In the genomic region with DNA sequence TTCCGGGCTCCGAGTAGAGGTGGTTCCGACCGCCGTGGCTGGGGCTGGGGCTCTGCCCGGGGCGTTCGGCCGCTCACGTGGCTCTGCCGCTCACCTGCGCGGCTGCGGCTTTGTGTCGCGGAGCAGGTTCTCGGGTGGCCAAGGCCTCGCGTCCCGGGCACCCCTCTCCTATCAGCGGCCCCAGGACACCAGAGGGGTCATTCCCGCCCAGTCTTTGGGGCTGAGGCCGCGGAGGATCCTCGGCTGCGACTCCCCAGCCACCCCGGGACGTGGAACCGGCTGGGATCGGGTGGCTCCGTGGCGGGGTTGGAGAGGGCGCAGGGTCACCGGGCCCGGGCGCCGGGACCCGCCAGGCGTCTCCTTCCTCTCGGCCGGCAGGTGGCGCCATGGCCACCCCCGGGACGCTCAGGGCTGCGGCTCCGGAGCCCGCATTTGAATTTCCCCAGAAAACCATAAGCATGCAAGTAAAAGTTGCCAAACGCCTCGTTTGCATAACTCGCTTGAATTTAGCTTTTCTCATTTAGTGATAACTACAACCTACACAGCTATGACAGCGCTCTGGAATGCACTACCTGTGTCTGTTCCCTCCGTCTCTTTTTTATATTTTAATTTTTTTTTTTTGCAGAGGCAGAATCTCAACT, we compare ENCODE assay signal across 8 cellular contexts. TPM values are rescaled to one million over a fixed set of nuclear protein-coding genes. Genes with fewer than 3 reads are reported as not detected.
A peak's percentile ranks its signal among the peaks of the same experiment; 100 is the strongest.
DNase-seq lines count a peak whose midpoint lies in the region; ATAC-seq and TF ChIP-seq lines count a peak whose summit lies in the region.

No MANE protein-coding gene starts in this region.

- H4K20me1 ChIP-seq in PC-3 (ENCODE audit: low read length): no peaks in the 10 kb centered on the region

- H3K4me3 ChIP-seq in PC-3 (ENCODE audit: low read length): peak overlapping the region; percentile 69
- peak overlapping the region; percentile 89 to 96 for H3K4me3 ChIP-seq in neuronal stem cell (ENCODE audit: low read length in 2 of 2)
- peak overlapping the region; percentile 55 to 79 for H3K4me3 ChIP-seq in stomach smooth muscle (ENCODE audit: low read length in 2 of 2)

- TF ChIP-seq CTCF in PC-3 (conservative IDR thresholded peaks at IDR 0.05; ENCODE audit: low read depth, low read length) (peak; percentile 81), foreskin keratinocyte (conservative IDR thresholded peaks at IDR 0.05) (peak; percentile 85)

- H3K14ac ChIP-seq in neuronal stem cell (ENCODE audit: low read length): peak overlapping the region; percentile 71

- H3K27ac ChIP-seq in PC-3 (ENCODE audit: low read length) (no peak overlapping the region), foreskin keratinocyte (no peak overlapping the region), neuronal stem cell (replicated peaks; ENCODE audit: low read length) (peak overlapping the region; percentile 64), stomach smooth muscle (ENCODE audit: low read length) (no peak overlapping the region)

- H3F3A ChIP-seq in PC-3 (ENCODE audit: low read length, unreplicated experiment): no peaks in the 10 kb centered on the region

- peak; percentile 73 for ATAC-seq in HG02798 (IDR thresholded peaks at IDR 0.05; ENCODE audit: poor library complexity, unreplicated experiment)
- peak; percentile 95 for ATAC-seq in PC-3
- peak; percentile 67 for ATAC-seq in foreskin keratinocyte
- no peak for ATAC-seq in GM18861 (IDR thresholded peaks at IDR 0.05; ENCODE audit: unreplicated experiment)

- H3K4me2 ChIP-seq in PC-3 (ENCODE audit: low read length) (peak overlapping the region; percentile 97), neuronal stem cell (ENCODE audit: insufficient read depth, low read length, poor library complexity, severe bottlenecking) (peak overlapping the region; percentile 66)

- H3K79me2 ChIP-seq in PC-3 (ENCODE audit: low read length): no peaks in the 10 kb centered on the region

- H2BK120ac ChIP-seq in neuronal stem cell (ENCODE audit: low read depth, low read length): peak overlapping the region; percentile 81

- peak overlapping the region; percentile 100 for H3K18ac ChIP-seq in neuronal stem cell (ENCODE audit: low read length)

- peak overlapping the region; percentile 100 for H2BK5ac ChIP-seq in neuronal stem cell (ENCODE audit: low read length)

- H3K79me1 ChIP-seq in neuronal stem cell (ENCODE audit: low read depth, low read length): peaks cover 7% of the 10 kb centered on the region

- intact Hi-C loops in PC-3 (cut with micrococcal nuclease): loop anchor here (2.0 kb wide), 2 partner anchors 143 to 175 kb away; no protein-coding TSS in a partner anchor

- H3K9ac ChIP-seq in PC-3 (ENCODE audit: low read length) (no peak overlapping the region), neuronal stem cell (ENCODE audit: low read depth, low read length, poor library complexity) (peak overlapping the region; percentile 98), stomach smooth muscle (ENCODE audit: low read length in 2 of 2) (peak overlapping the region in 1 of 2 donors; percentile 58)

- peak overlapping the region; percentile 89 for H3K4ac ChIP-seq in neuronal stem cell (ENCODE audit: low read length)

- peak overlapping the region; percentile 84 for H2BK12ac ChIP-seq in neuronal stem cell (ENCODE audit: low read length)

- no peaks in the 10 kb centered on the region for H3K27me3 ChIP-seq in PC-3 (ENCODE audit: low read length)
- peaks cover 40% of the 10 kb centered on the region for H3K27me3 ChIP-seq in foreskin keratinocyte
- H3K27me3 ChIP-seq in neuronal stem cell (ENCODE audit: control insufficient read depth in 3 of 3, insufficient read depth in 3 of 3, low read depth in 1 of 3, low read length in 3 of 3): no peaks in the 10 kb centered on the region
- peaks cover 0 to 3% of the 10 kb centered on the region in 2 donors for H3K27me3 ChIP-seq in stomach smooth muscle (ENCODE audit: control insufficient read depth in 1 of 2, insufficient read depth in 2 of 2, low read length in 2 of 2)

- peak overlapping the region; percentile 95 for H2AK5ac ChIP-seq in neuronal stem cell (ENCODE audit: low read depth, low read length)

- H2BK15ac ChIP-seq in neuronal stem cell (ENCODE audit: low read length): no peak overlapping the region

- WGBS in neuronal stem cell (ENCODE audit: extremely low coverage in 2 of 2, insufficient read length in 2 of 2, insufficient replicate concordance in 1 of 2), 2 donors: no CpG with 5 or more reads among the region's 52 CpGs

- DNase-seq in Daoy (ENCODE audit: low read depth) (peak; percentile 83), PC-3 (peak; percentile 65), foreskin keratinocyte (peak in 1 of 2 donors; percentile 24), neuronal stem cell (ENCODE audit: low spot score) (peak; percentile 78)
- DNase-seq in activated effector memory CD4-positive, alpha-beta T cell treated with anti-CD3 and anti-CD28 coated beads, Interleukin-2, amount 50 U/mL, for 16 hours: peak; percentile 87

- POLR2A ChIA-PET in PC-3 (lab: Charles Lee; ENCODE audit: unreplicated experiment): no interaction called here

- no peaks in the 10 kb centered on the region for H3K9me3 ChIP-seq in PC-3 (ENCODE audit: low read length)
- peaks cover 0 to 20% of the 10 kb centered on the region in 2 donors for H3K9me3 ChIP-seq in neuronal stem cell (replicated peaks in 1 of 2; ENCODE audit: control insufficient read depth in 2 of 2, insufficient read depth in 1 of 2, low read depth in 1 of 2, low read length in 2 of 2)
- no peaks in the 10 kb centered on the region for H3K9me3 ChIP-seq in stomach smooth muscle (ENCODE audit: control insufficient read depth in 2 of 2, low read length in 2 of 2)

- H4K91ac ChIP-seq in neuronal stem cell (ENCODE audit: low read depth, low read length, poor library complexity): no peak overlapping the region

- H2AFZ ChIP-seq in PC-3 (ENCODE audit: low read length): peak overlapping the region; percentile 97
- peak overlapping the region; percentile 100 for H2AFZ ChIP-seq in neuronal stem cell (ENCODE audit: low read length)

- H3K9me2 ChIP-seq in PC-3 (replicated peaks; ENCODE audit: low read length): no peaks in the 10 kb centered on the region

- BruUV-seq in PC-3 (replicated peaks; lab: Mats Ljungman, UMichigan): no TSS peak

- no peak overlapping the region for H3K23ac ChIP-seq in neuronal stem cell (ENCODE audit: low read depth, low read length, poor library complexity)

- H3K36me3 ChIP-seq in PC-3 (ENCODE audit: low read depth, low read length): no peaks in the 10 kb centered on the region
- H3K36me3 ChIP-seq in neuronal stem cell (replicated peaks in 1 of 2; ENCODE audit: control insufficient read depth in 2 of 2, insufficient read depth in 2 of 2, low read length in 2 of 2): peaks cover 0 to 6% of the 10 kb centered on the region in 2 donors
- H3K36me3 ChIP-seq in stomach smooth muscle (ENCODE audit: control insufficient read depth in 2 of 2, insufficient read depth in 2 of 2, low read length in 2 of 2): no peaks in the 10 kb centered on the region

- H4K8ac ChIP-seq in neuronal stem cell (ENCODE audit: low read depth, low read length): peak overlapping the region; percentile 98

- H3K4me1 ChIP-seq in PC-3 (ENCODE audit: insufficient read depth, low read length) (no peaks in the 10 kb centered on the region), foreskin keratinocyte (no peaks in the 10 kb centered on the region), neuronal stem cell (ENCODE audit: control insufficient read depth in 2 of 2, insufficient read depth in 1 of 2, low read depth in 1 of 2, low read length in 2 of 2) (peaks cover 0 to 3% of the 10 kb centered on the region in 2 donors), stomach smooth muscle (ENCODE audit: control insufficient read depth, insufficient read depth, low read length) (peaks cover 9% of the 10 kb centered on the region)

- CTCF ChIA-PET in PC-3 (lab: Charles Lee): interaction anchor here (0.5 kb wide), 1 partner anchor 80 kb away, joined by 3 read pairs; no protein-coding TSS in a partner anchor

RNA-seq across cellular contexts. Expression of a gene that starts 1.2 kb away (rescaled TPM):
- 0.11 TPM in 1 of 2 replicates, not detected in the other for total RNA-seq in Daoy (2014; rRNA removed; shearing (Covaris generic))
- not detected in 2 replicates for total RNA-seq in PC-3 (2014; rRNA removed)
- total RNA-seq in foreskin keratinocyte: not detected in 2 replicates
- not detected in 2 replicates for polyA plus RNA-seq in foreskin keratinocyte
- polyA plus RNA-seq in neuronal stem cell (2013, experiment 1 of 2): 74.9 TPM
- 74.1 TPM for polyA plus RNA-seq in neuronal stem cell (2013, experiment 2 of 2)

RNA-seq across cellular contexts. Expression of a gene that starts 42.2 kb away (rescaled TPM):
- total RNA-seq in Daoy (2014; rRNA removed; shearing (Covaris generic)): 98.7 and 112 TPM in 2 replicates
- total RNA-seq in PC-3 (2014; rRNA removed) (27.1 and 32.8 TPM in 2 replicates), foreskin keratinocyte (27.1 and 27.3 TPM in 2 replicates)
- polyA plus RNA-seq in foreskin keratinocyte: 31.1 and 32.9 TPM in 2 replicates
- 38.1 TPM for polyA plus RNA-seq in neuronal stem cell (2013, experiment 1 of 2)
- polyA plus RNA-seq in neuronal stem cell (2013, experiment 2 of 2): 39.9 TPM
